ENCODE assay signal across 10 cellular contexts in genomic region chr1:198056255-198056654, GRCh38.
DNase-seq lines count a peak whose midpoint lies in the region; ATAC-seq and TF ChIP-seq lines count a peak whose summit lies in the region.
"Had no signal": no experiment of that assay in that cellular context is flagged by ENCODE, and none has a peak within 500 bp of the region (broad histone marks: within the 10 kb centered on the region; RNA-seq: fewer than 3 reads in every experiment).

No MANE protein-coding gene starts in this region.

- DNase-seq in BE2C: peak; percentile 57
- peak; percentile 54 for DNase-seq in HuH-7 (ENCODE audit: low spot score)
- DNase-seq in epithelial cell of proximal tubule (ENCODE audit: low read depth): no peak
- no peak for DNase-seq in NCI-H1105 treated with DMSO at 0.1 percent for 48 hours (lab: John Stamatoyannopoulos, UW)
- no peak for DNase-seq in NCI-H2081 (lab: John Stamatoyannopoulos, UW)
- DNase-seq in NCI-H446 (lab: John Stamatoyannopoulos, UW): no peak
- DNase-seq: activated B cell treated with CpG ODN at 0.5 μM for 24 hours had no signal

- no peak overlapping the region for H3K4me3 ChIP-seq in BE2C (ENCODE audit: low read depth, low read length)
- H3K4me3 ChIP-seq in epithelial cell of proximal tubule (ENCODE audit: low read depth, low read length): no peak overlapping the region
- H3K4me3 ChIP-seq: gastroesophageal sphincter had no signal

- no peaks in the 10 kb centered on the region for H3K36me3 ChIP-seq in BE2C
- H3K36me3 ChIP-seq: gastroesophageal sphincter had no signal

- no peaks in the 10 kb centered on the region for H3K9me3 ChIP-seq in BE2C
- H3K9me3 ChIP-seq: gastroesophageal sphincter had no signal

- peak; percentile 49 for ATAC-seq in GM19025 (IDR thresholded peaks at IDR 0.05; ENCODE audit: low read depth, unreplicated experiment)
- ATAC-seq in HG02610 (IDR thresholded peaks at IDR 0.05; ENCODE audit: unreplicated experiment): no peak
- ATAC-seq: gastroesophageal sphincter had no signal

- H3K27me3 ChIP-seq in BE2C: no peaks in the 10 kb centered on the region
- H3K27me3 ChIP-seq: gastroesophageal sphincter had no signal

- no peaks in the 10 kb centered on the region for H3K4me1 ChIP-seq in BE2C
- H3K4me1 ChIP-seq: gastroesophageal sphincter had no signal

- TF ChIP-seq CTCF in BE2C (IDR thresholded peaks at IDR 0.05; ENCODE audit: low read depth, low read length): peak; percentile 64
- peak; percentile 40 for TF ChIP-seq CTCF in epithelial cell of proximal tubule (conservative IDR thresholded peaks at IDR 0.05; ENCODE audit: low read depth, low read length)

Comparison
In these comparisons a context has a peak if more than half of its experiments do, and no peak if none do; other contexts are left out.
1. DNase-seq: peak in BE2C (single experiment) and HuH-7 (single experiment); none in epithelial cell of proximal tubule (single experiment), NCI-H1105 treated with DMSO at 0.1 percent for 48 hours (single experiment), NCI-H2081 (0 of 2) and NCI-H446 (0 of 2).